Comparison of ENCODE assay signal across 30 cellular contexts in genomic region chr10:74262856-74263255, GRCh38.
"Had no signal": no experiment of that assay in that cellular context is flagged by ENCODE, and none has a peak within 500 bp of the region (broad histone marks: within the 10 kb centered on the region; RNA-seq: fewer than 3 reads in every experiment).

No MANE protein-coding gene starts in this region.

- H3K4me3 Mint-ChIP-seq: activated CD8-positive, alpha-beta T cell treated with anti-CD3 and anti-CD28 coated beads for 36 hours; activated naive CD4-positive, alpha-beta T cell treated with anti-CD3 and anti-CD28 coated beads, Interleukin-2, amount 10 ng/mL, durations not matched to agents 7 days and 5 days; activated T-cell treated with anti-CD3 and anti-CD28 coated beads, Interleukin-2, amount 50 U/mL, for 4 hours; dendritic cell treated with granulocyte-macrophage colony-stimulating factor and Interleukin-4, amounts not matched to agents 40 ng/mL and 50 ng/mL, for 4 days; endodermal cell; immature natural killer cell; naive thymus-derived CD8-positive, alpha-beta T cell; neural crest cell; T-helper 1 cell treated with Interleukin-12 subunit alpha and Interleukin-12 subunit beta and Interleukin-4 antibody, amounts not matched to agents 30 μg/mL and 1 μg/mL, for 36 hours had no signal

- H3K9me3 Mint-ChIP-seq: activated CD8-positive, alpha-beta T cell treated with anti-CD3 and anti-CD28 coated beads for 36 hours; activated naive CD4-positive, alpha-beta T cell treated with anti-CD3 and anti-CD28 coated beads, Interleukin-2, amount 10 ng/mL, durations not matched to agents 7 days and 5 days; activated T-cell treated with anti-CD3 and anti-CD28 coated beads, Interleukin-2, amount 50 U/mL, for 4 hours; dendritic cell treated with granulocyte-macrophage colony-stimulating factor and Interleukin-4, amounts not matched to agents 40 ng/mL and 50 ng/mL, for 4 days; endodermal cell; immature natural killer cell; naive thymus-derived CD8-positive, alpha-beta T cell; neural crest cell; T-helper 1 cell treated with Interleukin-12 subunit alpha and Interleukin-12 subunit beta and Interleukin-4 antibody, amounts not matched to agents 30 μg/mL and 1 μg/mL, for 36 hours had no signal

- H3K36me3 ChIP-seq: breast epithelium, esophagus squamous epithelium, heart left ventricle, right atrium auricular region, suprapubic skin, tibial artery had no signal

- H3K27ac ChIP-seq: breast epithelium, esophagus squamous epithelium, heart left ventricle, parathyroid adenoma, psoas muscle, right atrium auricular region, suprapubic skin, tibial artery had no signal

- H3K27me3 ChIP-seq: breast epithelium, esophagus squamous epithelium, heart left ventricle, right atrium auricular region, suprapubic skin, tibial artery had no signal

- H3K27me3 Mint-ChIP-seq: activated CD8-positive, alpha-beta T cell treated with anti-CD3 and anti-CD28 coated beads for 36 hours; activated naive CD4-positive, alpha-beta T cell treated with anti-CD3 and anti-CD28 coated beads, Interleukin-2, amount 10 ng/mL, durations not matched to agents 7 days and 5 days; dendritic cell treated with granulocyte-macrophage colony-stimulating factor and Interleukin-4, amounts not matched to agents 40 ng/mL and 50 ng/mL, for 4 days; naive thymus-derived CD8-positive, alpha-beta T cell had no signal

- H3K27ac Mint-ChIP-seq: activated CD8-positive, alpha-beta T cell treated with anti-CD3 and anti-CD28 coated beads for 36 hours; activated naive CD4-positive, alpha-beta T cell treated with anti-CD3 and anti-CD28 coated beads, Interleukin-2, amount 10 ng/mL, durations not matched to agents 7 days and 5 days; dendritic cell treated with granulocyte-macrophage colony-stimulating factor and Interleukin-4, amounts not matched to agents 40 ng/mL and 50 ng/mL, for 4 days; endodermal cell; immature natural killer cell; T-helper 1 cell treated with Interleukin-12 subunit alpha and Interleukin-12 subunit beta and Interleukin-4 antibody, amounts not matched to agents 30 μg/mL and 1 μg/mL, for 36 hours had no signal

- H3K4me2 ChIP-seq: smooth muscle cell had no signal

- ATAC-seq: activated CD8-positive, alpha-beta T cell treated with anti-CD3 and anti-CD28 coated beads for 36 hours; activated T-cell treated with anti-CD3 and anti-CD28 coated beads, Interleukin-2, amount 50 U/mL, for 4 hours; heart left ventricle; naive thymus-derived CD8-positive, alpha-beta T cell; psoas muscle had no signal

- H2AFZ ChIP-seq: parathyroid adenoma had no signal

- H3K4me3 ChIP-seq: breast epithelium, esophagus squamous epithelium, heart left ventricle, psoas muscle, right atrium auricular region, smooth muscle cell, suprapubic skin, tibial artery had no signal

- H3K4me1 Mint-ChIP-seq: endodermal cell had no signal

- DNase-seq: activated CD4-positive, alpha-beta T cell treated with anti-CD3 and anti-CD28 coated beads, Interleukin-2, amount 50 U/mL, for 1 hour; activated CD4-positive, CD25-positive, alpha-beta regulatory T cell treated with anti-CD3 and anti-CD28 coated beads, Interleukin-2, amount 50 U/mL, for 72 hours; activated CD8-positive, alpha-beta T cell treated with anti-CD3 and anti-CD28 coated beads for 36 hours; activated effector memory CD4-positive, alpha-beta T cell treated with anti-CD3 and anti-CD28 coated beads, Interleukin-2, amount 50 U/mL, for 16 hours; activated naive CD4-positive, alpha-beta T cell treated with anti-CD3 and anti-CD28 coated beads, Interleukin-2, amount 10 ng/mL, durations not matched to agents 7 days and 5 days; activated T-cell treated with anti-CD3 and anti-CD28 coated beads, Interleukin-2, amount 50 U/mL, for 4 hours; central memory CD4-positive, alpha-beta T cell; endodermal cell; esophagus squamous epithelium; foreskin fibroblast; heart left ventricle; hypothalamus; immature natural killer cell; midbrain; naive thymus-derived CD8-positive, alpha-beta T cell; nucleus accumbens; psoas muscle; stimulated activated CD4-positive, alpha-beta T cell treated with anti-CD3 and anti-CD28 coated beads, Interleukin-15, amount 100 ng/mL, for 24 hours; stimulated activated CD4-positive, alpha-beta T cell treated with anti-CD3 and anti-CD28 coated beads, Interleukin-2, amount 100 ng/mL, for 24 hours; stimulated activated naive CD4-positive, alpha-beta T cell; T1000; tibial artery had no signal

- H3K9me3 ChIP-seq: breast epithelium, esophagus squamous epithelium, heart left ventricle, psoas muscle, right atrium auricular region, suprapubic skin, tibial artery had no signal

- H3K36me3 Mint-ChIP-seq: immature natural killer cell had no signal

- H3K9ac ChIP-seq: parathyroid adenoma had no signal

- H3K4me1 ChIP-seq: breast epithelium, esophagus squamous epithelium, parathyroid adenoma, psoas muscle, right atrium auricular region, tibial artery had no signal
